ENCODE assay signal across 24 cellular contexts in the genomic region with DNA sequence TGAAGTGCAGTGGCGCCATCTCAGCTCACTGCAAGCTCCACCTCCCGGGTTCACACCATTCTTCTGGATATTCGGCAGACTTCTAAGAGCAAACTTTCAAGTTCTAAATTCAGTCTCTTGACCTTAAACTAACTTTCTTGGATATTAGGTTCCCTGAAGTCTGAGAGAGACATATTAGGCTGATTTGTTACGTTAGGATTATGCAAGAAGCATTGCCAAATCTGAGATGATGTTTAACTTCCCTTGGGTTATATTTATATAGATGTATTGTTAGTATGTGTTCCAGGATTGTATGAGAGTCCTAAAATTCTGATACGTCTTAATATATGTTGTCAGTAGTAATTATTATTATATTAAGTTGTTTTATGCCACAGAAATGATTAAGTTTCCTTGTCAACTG.
A peak's percentile ranks its signal among the peaks of the same experiment; 100 is the strongest.
DNase-seq lines count a peak whose midpoint lies in the region; ATAC-seq and TF ChIP-seq lines count a peak whose summit lies in the region.
"Had no signal": no experiment of that assay in that cellular context is flagged by ENCODE, and none has a peak within 500 bp of the region (broad histone marks: within the 10 kb centered on the region; RNA-seq: fewer than 3 reads in every experiment).

No MANE protein-coding gene starts in this region.

- H3K36me3 Mint-ChIP-seq in activated T-helper 17 cell treated with anti-CD3 and anti-CD28 coated beads, Interleukin-2, amount 50 U/mL, for 72 hours (ENCODE audit: low read depth), result no peaks in the 10 kb centered on the region

- peaks cover 17% of the 10 kb centered on the region for H3K27me3 Mint-ChIP-seq in activated T-helper 17 cell treated with anti-CD3 and anti-CD28 coated beads, Interleukin-2, amount 50 U/mL, for 72 hours

- ATAC-seq in activated T-helper 17 cell treated with anti-CD3 and anti-CD28 coated beads, Interleukin-2, amount 50 U/mL, for 72 hours (replicated peaks), result no peak
- ATAC-seq: A549, GM12878, K562, Panc1 had no signal

- no peak for TF ChIP-seq CTCF in NB4 (IDR thresholded peaks at IDR 0.05; ENCODE audit: low read depth, low read length)

- no peaks in the 10 kb centered on the region for H3K4me1 Mint-ChIP-seq in activated T-helper 17 cell treated with anti-CD3 and anti-CD28 coated beads, Interleukin-2, amount 50 U/mL, for 72 hours

- no peak overlapping the region for H3K4me3 ChIP-seq in NB4 (ENCODE audit: low read depth, low read length)
- H3K4me3 ChIP-seq: A549, GM12878, K562, SJCRH30 had no signal

- H3K4me3 Mint-ChIP-seq in activated T-helper 17 cell treated with anti-CD3 and anti-CD28 coated beads, Interleukin-2, amount 50 U/mL, for 72 hours, result no peak overlapping the region
- H3K4me3 Mint-ChIP-seq: CD4-positive, alpha-beta T cell; H9; HFFc6; T-helper 1 cell treated with Interleukin-12 subunit alpha and Interleukin-12 subunit beta and Interleukin-4 antibody, amounts not matched to agents 30 μg/mL and 1 μg/mL, for 36 hours had no signal

- H3K9me3 Mint-ChIP-seq in activated T-helper 17 cell treated with anti-CD3 and anti-CD28 coated beads, Interleukin-2, amount 50 U/mL, for 72 hours, result no peaks in the 10 kb centered on the region
- H3K9me3 Mint-ChIP-seq: T-helper 1 cell treated with Interleukin-12 subunit alpha and Interleukin-12 subunit beta and Interleukin-4 antibody, amounts not matched to agents 30 μg/mL and 1 μg/mL, for 36 hours had no signal

- peak; percentile 9 for DNase-seq in SKM-1 (lab: John Stamatoyannopoulos, UW; ENCODE audit: unreplicated experiment)
- no peak for DNase-seq in SKM-1 treated with dmso at 0.1 percent for 144 hours (lab: John Stamatoyannopoulos, UW; ENCODE audit: unreplicated experiment)
- peak; percentile 51 for DNase-seq in NB4 (ENCODE audit: low read depth)
- peak; percentile 24 for DNase-seq in fibroblast of gingiva (ENCODE audit: low read depth)
- DNase-seq in HT-29 (ENCODE audit: low spot score), result no peak
- no peak for DNase-seq in activated CD4-positive, alpha-beta T cell treated with anti-CD3 and anti-CD28 coated beads, Interleukin-2, amount 50 U/mL, for 1 hour
- DNase-seq: BE2C; CD4-positive, alpha-beta T cell; COR-L47; DND-41; H9; HFFc6; NCI-H1417; NCI-H1694 treated with DMSO at 0.1 percent for 48 hours; NCI-H2081 treated with DMSO at 0.1 percent for 48 hours; NCI-H446; NCI-H526; SJCRH30 had no signal

- no peak for TF ChIP-seq POLR2A in NB4 (IDR thresholded peaks at IDR 0.05; ENCODE audit: extremely low read depth, insufficient read length)

- H3K27ac Mint-ChIP-seq in activated T-helper 17 cell treated with anti-CD3 and anti-CD28 coated beads, Interleukin-2, amount 50 U/mL, for 72 hours, result no peak overlapping the region
- H3K27ac Mint-ChIP-seq: CD4-positive, alpha-beta T cell; H9; HFFc6; T-helper 1 cell treated with Interleukin-12 subunit alpha and Interleukin-12 subunit beta and Interleukin-4 antibody, amounts not matched to agents 30 μg/mL and 1 μg/mL, for 36 hours had no signal

Comparison
In these comparisons a context has a peak if more than half of its experiments do, and no peak if none do; other contexts are left out.
1. DNase-seq: peak in SKM-1 (single experiment), NB4 (single experiment) and fibroblast of gingiva (single experiment); none in SKM-1 treated with dmso at 0.1 percent for 144 hours (single experiment), HT-29 (single experiment) and activated CD4-positive, alpha-beta T cell treated with anti-CD3 and anti-CD28 coated beads, Interleukin-2, amount 50 U/mL, for 1 hour (single experiment).